Comparison of ENCODE assay signal across 16 cellular contexts in genomic region chr14:52008136-52008535, GRCh38. TPM values are rescaled to one million over a fixed set of nuclear protein-coding genes. Genes with fewer than 3 reads are reported as not detected.
DNase-seq lines count a peak whose midpoint lies in the region; ATAC-seq and TF ChIP-seq lines count a peak whose summit lies in the region.
"Had no signal": no experiment of that assay in that cellular context is flagged by ENCODE, and none has a peak within 500 bp of the region (broad histone marks: within the 10 kb centered on the region; RNA-seq: fewer than 3 reads in every experiment).

No MANE protein-coding gene starts in this region.

- H3K9me3 Mint-ChIP-seq in activated naive CD4-positive, alpha-beta T cell treated with anti-CD3 and anti-CD28 coated beads, Interleukin-2, amount 10 ng/mL, durations not matched to agents 7 days and 5 days: no peaks in the 10 kb centered on the region
- no peaks in the 10 kb centered on the region for H3K9me3 Mint-ChIP-seq in activated naive CD4-positive, alpha-beta T cell treated with anti-CD3 and anti-CD28 coated beads, Interleukin-2, amount 50 U/mL, for 72 hours
- no peaks in the 10 kb centered on the region for H3K9me3 Mint-ChIP-seq in stimulated activated effector memory CD8-positive, alpha-beta T cell treated with anti-CD3 and anti-CD28 coated beads, Interleukin-12 subunit alpha, Interleukin-12 subunit beta, amount 100 ng/mL, for 72 hours
- H3K9me3 Mint-ChIP-seq: CD4-positive, CD25-positive, alpha-beta regulatory T cell had no signal

- H3K36me3 ChIP-seq in ACC112 (ENCODE audit: insufficient read depth, low read length) (peaks cover 81% of the 10 kb centered on the region), adrenal gland (replicated peaks in 1 of 2) (peaks cover 0 to 78% of the 10 kb centered on the region in 2 donors), Peyer's patch (peaks cover 0 to 81% (median 0%) of the 10 kb centered on the region in 3 donors)

- peaks cover 66% of the 10 kb centered on the region for H3K36me3 Mint-ChIP-seq in activated naive CD4-positive, alpha-beta T cell treated with anti-CD3 and anti-CD28 coated beads, Interleukin-2, amount 10 ng/mL, durations not matched to agents 7 days and 5 days
- peaks cover 22 to 35% of the 10 kb centered on the region in 2 donors for H3K36me3 Mint-ChIP-seq in activated naive CD4-positive, alpha-beta T cell treated with anti-CD3 and anti-CD28 coated beads, Interleukin-2, amount 50 U/mL, for 72 hours
- H3K36me3 Mint-ChIP-seq in stimulated activated effector memory CD8-positive, alpha-beta T cell treated with anti-CD3 and anti-CD28 coated beads, Interleukin-12 subunit alpha, Interleukin-12 subunit beta, amount 100 ng/mL, for 72 hours: peaks cover 90% of the 10 kb centered on the region

- peak overlapping the region; percentile 3 for H3K27ac Mint-ChIP-seq in activated naive CD4-positive, alpha-beta T cell treated with anti-CD3 and anti-CD28 coated beads, Interleukin-2, amount 10 ng/mL, durations not matched to agents 7 days and 5 days
- H3K27ac Mint-ChIP-seq in activated naive CD4-positive, alpha-beta T cell treated with anti-CD3 and anti-CD28 coated beads, Interleukin-2, amount 50 U/mL, for 72 hours: peak overlapping the region in 1 of 2 donors; percentile 17
- peak overlapping the region; percentile 48 for H3K27ac Mint-ChIP-seq in stimulated activated effector memory CD8-positive, alpha-beta T cell treated with anti-CD3 and anti-CD28 coated beads, Interleukin-12 subunit alpha, Interleukin-12 subunit beta, amount 100 ng/mL, for 72 hours

- no peaks in the 10 kb centered on the region for H3K27me3 Mint-ChIP-seq in activated naive CD4-positive, alpha-beta T cell treated with anti-CD3 and anti-CD28 coated beads, Interleukin-2, amount 10 ng/mL, durations not matched to agents 7 days and 5 days
- H3K27me3 Mint-ChIP-seq: CD4-positive, CD25-positive, alpha-beta regulatory T cell had no signal

- intact Hi-C loops in adrenal gland (cut with DNase I): no loop called here

- TF ChIP-seq CTCF in adrenal gland (IDR thresholded peaks at IDR 0.05) (no peak), Peyer's patch (IDR thresholded peaks at IDR 0.05) (no peak)

- CTCF ChIA-PET in activated naive CD4-positive, alpha-beta T cell treated with anti-CD3 and anti-CD28 coated beads, Interleukin-2, amount 10 ng/mL, durations not matched to agents 7 days and 5 days (lab: Charles Lee): no interaction called here

- H3K4me3 Mint-ChIP-seq in activated naive CD4-positive, alpha-beta T cell treated with anti-CD3 and anti-CD28 coated beads, Interleukin-2, amount 10 ng/mL, durations not matched to agents 7 days and 5 days: no peak overlapping the region
- no peak overlapping the region for H3K4me3 Mint-ChIP-seq in stimulated activated effector memory CD8-positive, alpha-beta T cell treated with anti-CD3 and anti-CD28 coated beads, Interleukin-12 subunit alpha, Interleukin-12 subunit beta, amount 100 ng/mL, for 72 hours

- ATAC-seq in activated naive CD4-positive, alpha-beta T cell treated with anti-CD3 and anti-CD28 coated beads, Interleukin-2, amount 50 U/mL, for 72 hours: no peak
- ATAC-seq in stimulated activated effector memory CD8-positive, alpha-beta T cell treated with anti-CD3 and anti-CD28 coated beads, Interleukin-12 subunit alpha, Interleukin-12 subunit beta, amount 100 ng/mL, for 72 hours: no peak
- ATAC-seq in GM19324 (IDR thresholded peaks at IDR 0.05; ENCODE audit: low FRiP score, unreplicated experiment) (no peak), GM21576 (IDR thresholded peaks at IDR 0.05; ENCODE audit: unreplicated experiment) (no peak)

- H3K4me3 ChIP-seq in ACC112 (ENCODE audit: low read depth, low read length) (no peak overlapping the region), adrenal gland (no peak overlapping the region), Peyer's patch (no peak overlapping the region)
- H3K4me3 ChIP-seq: BLaER1 treated with 17β-estradiol and CSF1 and Interleukin-3, amounts not matched to agents 10 nM and 100 nM; GM23248 had no signal

- 74 to 80% (median 79%) methylated on average over 3 to 4 of the region's 4 CpGs for WGBS in adrenal gland, 4 donors

- TF ChIP-seq POLR2A in adrenal gland (IDR thresholded peaks at IDR 0.05): no peak
- TF ChIP-seq POLR2A in Peyer's patch (IDR thresholded peaks at IDR 0.05): no peak

- H3K9me3 ChIP-seq in adrenal gland (replicated peaks in 1 of 3): no peaks in the 10 kb centered on the region
- no peaks in the 10 kb centered on the region for H3K9me3 ChIP-seq in Peyer's patch
- H3K9me3 ChIP-seq: BLaER1 treated with 17β-estradiol and CSF1 and Interleukin-3, amounts not matched to agents 10 nM and 100 nM had no signal

- H2AFZ ChIP-seq in ACC112 (ENCODE audit: low read length, unreplicated experiment): no peak overlapping the region
- H2AFZ ChIP-seq: GM23248 had no signal

- DNase-seq in activated naive CD4-positive, alpha-beta T cell treated with anti-CD3 and anti-CD28 coated beads, Interleukin-2, amount 10 ng/mL, durations not matched to agents 7 days and 5 days: no peak
- DNase-seq in activated naive CD4-positive, alpha-beta T cell treated with anti-CD3 and anti-CD28 coated beads, Interleukin-2, amount 50 U/mL, for 72 hours (ENCODE audit: low spot score in 2 of 2): no peak
- DNase-seq in adrenal gland (peak in 5 of 7 donors; percentile 30 to 65 (median 48)), Peyer's patch (no peak)
- no peak for DNase-seq in stimulated activated effector memory CD8-positive, alpha-beta T cell treated with anti-CD3 and anti-CD28 coated beads, Interleukin-12 subunit alpha, Interleukin-12 subunit beta, amount 100 ng/mL, for 72 hours (ENCODE audit: low spot score in 2 of 2)
- DNase-seq: 8988T; ACHN; CD4-positive, CD25-positive, alpha-beta regulatory T cell; DMS53; GF-D8; GM23248; H7 had no signal

- H3K27ac ChIP-seq in ACC112 (ENCODE audit: low read depth, low read length) (0 out of 2 replicates have a peak overlapping the region, but pooled peaks have one; percentile 98), adrenal gland (no peak overlapping the region), Peyer's patch (no peak overlapping the region)
- H3K27ac ChIP-seq: BLaER1 treated with 17β-estradiol and CSF1 and Interleukin-3, amounts not matched to agents 10 nM and 100 nM; GM23248 had no signal

- H3K4me1 ChIP-seq in ACC112 (ENCODE audit: control insufficient read depth, insufficient read depth, low read length, unreplicated experiment) (peaks cover 42% of the 10 kb centered on the region), adrenal gland (replicated peaks in 1 of 2) (peaks cover 0 to 4% of the 10 kb centered on the region in 2 donors), Peyer's patch (no peaks in the 10 kb centered on the region)

- no peaks in the 10 kb centered on the region for H3K4me1 Mint-ChIP-seq in activated naive CD4-positive, alpha-beta T cell treated with anti-CD3 and anti-CD28 coated beads, Interleukin-2, amount 10 ng/mL, durations not matched to agents 7 days and 5 days
- no peaks in the 10 kb centered on the region for H3K4me1 Mint-ChIP-seq in stimulated activated effector memory CD8-positive, alpha-beta T cell treated with anti-CD3 and anti-CD28 coated beads, Interleukin-12 subunit alpha, Interleukin-12 subunit beta, amount 100 ng/mL, for 72 hours

- no peaks in the 10 kb centered on the region for H3K27me3 ChIP-seq in ACC112 (ENCODE audit: insufficient read depth, low read length)
- no peaks in the 10 kb centered on the region for H3K27me3 ChIP-seq in adrenal gland
- no peaks in the 10 kb centered on the region for H3K27me3 ChIP-seq in Peyer's patch
- H3K27me3 ChIP-seq: BLaER1 treated with 17β-estradiol and CSF1 and Interleukin-3, amounts not matched to agents 10 nM and 100 nM had no signal

- H3K79me2 ChIP-seq in ACC112 (ENCODE audit: control insufficient read depth, insufficient read depth, low read length, unreplicated experiment): peaks cover 13% of the 10 kb centered on the region

RNA-seq across cellular contexts. Expression of gene RTRAF, which starts 18.8 kb away (rescaled TPM):
- 100 to 1,000 TPM; 179 to 241 TPM for total RNA-seq in activated naive CD4-positive, alpha-beta T cell treated with anti-CD3 and anti-CD28 coated beads, Interleukin-2, amount 50 U/mL, for 72 hours
- total RNA-seq in adrenal gland: 100 to 1,000 TPM in 4 of 8 donors, 10 to 100 TPM in 4; 12.9 to 220 (median 108) TPM
- 100 to 1,000 TPM; 215 to 308 (median 219) TPM for polyA plus RNA-seq in adrenal gland
- 10 to 100 TPM; 15.7 to 48.3 (median 36.1) TPM for total RNA-seq in Peyer's patch

Comparison
In these comparisons a context has a peak if more than half of its experiments do, and no peak if none do; other contexts are left out.
1. DNase-seq: peak in adrenal gland (5 of 7); none in activated naive CD4-positive, alpha-beta T cell treated with anti-CD3 and anti-CD28 coated beads, Interleukin-2, amount 10 ng/mL, durations not matched to agents 7 days and 5 days (single experiment), activated naive CD4-positive, alpha-beta T cell treated with anti-CD3 and anti-CD28 coated beads, Interleukin-2, amount 50 U/mL, for 72 hours (0 of 2), stimulated activated effector memory CD8-positive, alpha-beta T cell treated with anti-CD3 and anti-CD28 coated beads, Interleukin-12 subunit alpha, Interleukin-12 subunit beta, amount 100 ng/mL, for 72 hours (0 of 2) and Peyer's patch (0 of 3).